In genomic region chr11:1373536-1374214, GRCh38 we compare ENCODE assay signal across 1 cellular context.
TF ChIP-seq lines count a peak whose summit lies in the region.

No MANE protein-coding gene starts in this region.

TF ChIP-seq in SK-N-SH treated with all-trans-retinoic acid at 6 μM for 48 hours, 23 proteins besides CTCF, POLR2A, EP300 and RAD21 (continued from another document):
- TF ChIP-seq POU6F1 (CRISPR knock-in tag; IDR thresholded peaks at IDR 0.05; ENCODE audit: borderline replicate concordance, low read depth) = no peak
- TF ChIP-seq CREB5 (CRISPR knock-in tag; IDR thresholded peaks at IDR 0.05; ENCODE audit: low read depth) = no peak
- TF ChIP-seq TOX (CRISPR knock-in tag; IDR thresholded peaks at IDR 0.05; ENCODE audit: borderline replicate concordance) = no peak
- no peak for TF ChIP-seq TCF4 (CRISPR knock-in tag; IDR thresholded peaks at IDR 0.05; ENCODE audit: borderline replicate concordance)
- no peak for TF ChIP-seq ZNF565 (CRISPR knock-in tag; conservative IDR thresholded peaks at IDR 0.05; ENCODE audit: low read depth)
- TF ChIP-seq ZNF8 (CRISPR knock-in tag; IDR thresholded peaks at IDR 0.05) = no peak
- TF ChIP-seq RARB (CRISPR knock-in tag; IDR thresholded peaks at IDR 0.05) = no peak
